In the genomic region with DNA sequence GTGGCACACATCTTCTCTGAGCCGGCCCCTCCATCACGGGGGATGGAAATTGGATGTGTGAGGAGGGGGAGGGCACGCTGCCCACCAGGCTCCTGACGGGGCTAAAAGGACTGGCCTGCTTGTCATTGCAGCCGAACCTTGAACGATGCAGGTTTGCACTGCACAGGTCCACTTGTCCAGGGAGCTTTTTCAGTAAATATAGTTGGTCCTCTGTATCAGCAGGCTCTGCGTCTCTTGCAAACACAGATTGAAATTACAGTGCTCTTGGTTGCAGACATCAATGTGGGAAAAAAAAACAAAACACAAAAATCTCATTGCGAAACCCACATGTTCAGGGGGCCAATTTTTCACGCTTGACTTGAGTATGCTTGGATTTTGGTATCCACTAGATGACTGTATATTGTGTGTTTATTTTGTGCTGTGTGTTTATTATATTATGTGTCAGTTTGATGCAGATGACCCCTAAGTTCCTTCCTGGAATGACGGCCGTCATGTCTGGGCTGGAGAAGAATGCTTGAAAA, we compare ENCODE assay signal across 1 cellular context.
TF ChIP-seq lines count a peak whose summit lies in the region.

No MANE protein-coding gene starts in this region.

TF ChIP-seq in endothelial cell of umbilical vein, 7 proteins besides CTCF, POLR2A, EP300 and RAD21:
- no peak for TF ChIP-seq POLR2AphosphoS5 (IDR thresholded peaks at IDR 0.05; ENCODE audit: insufficient read depth, low read depth, low read length)
- TF ChIP-seq GATA2 (IDR thresholded peaks at IDR 0.05; ENCODE audit: insufficient read depth, insufficient read length, low read depth, low read length): no peak
- TF ChIP-seq MAX (IDR thresholded peaks at IDR 0.05; ENCODE audit: insufficient read depth, insufficient read length): no peak
- no peak for TF ChIP-seq JUN (IDR thresholded peaks at IDR 0.05; ENCODE audit: borderline replicate concordance, insufficient read depth, insufficient read length, low read depth)
- no peak for TF ChIP-seq EZH2 (IDR thresholded peaks at IDR 0.05; ENCODE audit: borderline replicate concordance, low read depth, low read length, severe bottlenecking)
- TF ChIP-seq MYC (IDR thresholded peaks at IDR 0.05; ENCODE audit: low read depth, low read length): no peak
- TF ChIP-seq FOS (IDR thresholded peaks at IDR 0.05; ENCODE audit: borderline replicate concordance, insufficient read depth, low read length): no peak
